In the genomic region with DNA sequence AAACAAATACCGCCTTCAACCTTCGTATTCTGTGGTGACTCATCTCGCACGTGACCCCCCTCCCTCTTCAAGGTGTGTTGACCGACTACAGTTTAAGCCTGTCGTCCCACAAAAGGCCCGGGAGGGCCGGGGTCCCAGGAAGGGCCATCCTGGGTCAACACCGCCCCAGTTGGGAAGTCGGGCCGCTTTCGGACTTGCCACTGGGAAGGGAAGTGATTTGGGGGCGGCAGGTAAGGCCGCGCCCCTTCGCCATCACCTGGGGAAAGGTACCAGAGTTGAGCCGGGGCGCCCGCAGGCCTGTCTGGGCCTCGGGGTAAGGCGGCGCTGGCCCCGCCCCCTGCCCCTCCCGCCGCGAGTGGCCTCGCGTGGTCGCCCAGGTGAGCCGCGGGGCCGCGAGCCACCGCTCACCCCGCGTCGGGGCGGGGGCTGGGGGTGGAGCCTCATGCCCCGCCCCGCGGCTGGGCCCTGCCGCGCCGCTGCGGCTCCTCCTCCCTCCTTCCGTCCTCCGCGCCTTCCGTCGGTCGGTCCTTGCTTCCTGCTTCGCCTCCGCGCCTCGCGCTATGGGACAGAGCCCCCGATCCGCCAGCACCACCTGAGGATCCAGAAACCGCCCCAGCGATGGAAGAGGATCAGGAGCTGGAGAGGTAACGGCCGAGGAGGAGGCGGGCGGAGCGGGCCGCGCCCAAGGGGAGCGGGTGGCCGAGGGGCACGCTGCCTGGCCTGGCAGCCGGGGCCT, we compare ENCODE assay signal across 8 cellular contexts. TPM values are rescaled to one million over a fixed set of nuclear protein-coding genes. Genes with fewer than 3 reads are reported as not detected.
DNase-seq lines count a peak whose midpoint lies in the region; ATAC-seq and TF ChIP-seq lines count a peak whose summit lies in the region.

Gene POLR1D, plus strand, starts transcription at position 527 of the 736 bp plus-strand sequence. Its CDS starts 92 bp downstream, at position 619.

- H3K4me3 ChIP-seq in SJCRH30: peak within 1 kb of the TSS; percentile 96
- peak within 1 kb of the TSS; percentile 74 to 86 for H3K4me3 ChIP-seq in foreskin fibroblast (ENCODE audit: low read depth in 1 of 2, low read length in 2 of 2)
- H3K4me3 ChIP-seq in stomach smooth muscle (ENCODE audit: low read length in 2 of 2): peak within 1 kb of the TSS; percentile 93 to 96

- DNase-seq in EH (ENCODE audit: low read depth): peak; percentile 77
- DNase-seq in Kasumi-1 (lab: John Stamatoyannopoulos, UW): peak; percentile 34 to 43
- peak; percentile 72 to 85 for DNase-seq in SJCRH30
- DNase-seq in activated gamma-delta T cell treated with Interleukin-2 at 50 U/mL for 16 hours: peak; percentile 85
- DNase-seq in foreskin fibroblast: peak; percentile 77 to 92
- DNase-seq in neural crest cell (ENCODE audit: low read depth, low spot score): peak; percentile 50

- H3K36me3 ChIP-seq in SJCRH30 (peaks cover 23% of the 10 kb centered on the region), stomach smooth muscle (ENCODE audit: control insufficient read depth in 2 of 2, insufficient read depth in 2 of 2, low read length in 2 of 2) (peaks cover 5 to 8% of the 10 kb centered on the region in 2 donors)

- peaks cover 16% of the 10 kb centered on the region for H3K36me3 Mint-ChIP-seq in neural crest cell (ENCODE audit: low read depth)

- H3K27me3 Mint-ChIP-seq in neural crest cell (ENCODE audit: low read depth): peaks cover 16% of the 10 kb centered on the region

- H3K4me1 ChIP-seq in SJCRH30 (peaks cover 23% of the 10 kb centered on the region), stomach smooth muscle (ENCODE audit: control insufficient read depth, insufficient read depth, low read length) (peaks cover 23% of the 10 kb centered on the region)

- H3K27me3 ChIP-seq in SJCRH30: no peaks in the 10 kb centered on the region
- H3K27me3 ChIP-seq in stomach smooth muscle (ENCODE audit: control insufficient read depth in 1 of 2, insufficient read depth in 2 of 2, low read length in 2 of 2): no peaks in the 10 kb centered on the region

- peaks cover 54% of the 10 kb centered on the region for H3K4me1 Mint-ChIP-seq in neural crest cell

- H3K27ac ChIP-seq in SJCRH30: peak within 1 kb of the TSS; percentile 72
- peak within 1 kb of the TSS; percentile 76 for H3K27ac ChIP-seq in stomach smooth muscle (ENCODE audit: low read length)

- no peak for TF ChIP-seq CTCF in foreskin fibroblast (IDR thresholded peaks at IDR 0.05; ENCODE audit: low read depth, low read length)
- TF ChIP-seq CTCF in neural crest cell (conservative IDR thresholded peaks at IDR 0.05): no peak

- peak within 1 kb of the TSS; percentile 96 for H3K4me3 Mint-ChIP-seq in neural crest cell

- peak within 1 kb of the TSS; percentile 16 for H3K27ac Mint-ChIP-seq in neural crest cell (ENCODE audit: unreplicated experiment)

- H3K9me3 ChIP-seq in SJCRH30 (replicated peaks): no peaks in the 10 kb centered on the region
- H3K9me3 ChIP-seq in stomach smooth muscle (ENCODE audit: control insufficient read depth in 2 of 2, low read length in 2 of 2): no peaks in the 10 kb centered on the region

- peak; percentile 68 for ATAC-seq in GM21825 (IDR thresholded peaks at IDR 0.05; ENCODE audit: unreplicated experiment)

- peak within 1 kb of the TSS; percentile 84 to 89 for H3K9ac ChIP-seq in stomach smooth muscle (ENCODE audit: low read length in 2 of 2)

- no peaks in the 10 kb centered on the region for H3K9me3 Mint-ChIP-seq in neural crest cell

RNA-seq across cellular contexts. Expression of gene POLR1D, which starts in this region (rescaled TPM):
- 172 and 182 TPM in 2 replicates for total RNA-seq in SJCRH30 (2014; rRNA removed; shearing (Covaris generic))
- total RNA-seq in neural crest cell: 92.6 and 100 TPM in 2 replicates

Comparison
In these comparisons a context has a peak if more than half of its experiments do, and no peak if none do; other contexts are left out.
1. Peak in every context shown above with its lines: DNase-seq, ATAC-seq, H3K4me3 ChIP-seq and H3K27ac ChIP-seq.